In the genomic region with DNA sequence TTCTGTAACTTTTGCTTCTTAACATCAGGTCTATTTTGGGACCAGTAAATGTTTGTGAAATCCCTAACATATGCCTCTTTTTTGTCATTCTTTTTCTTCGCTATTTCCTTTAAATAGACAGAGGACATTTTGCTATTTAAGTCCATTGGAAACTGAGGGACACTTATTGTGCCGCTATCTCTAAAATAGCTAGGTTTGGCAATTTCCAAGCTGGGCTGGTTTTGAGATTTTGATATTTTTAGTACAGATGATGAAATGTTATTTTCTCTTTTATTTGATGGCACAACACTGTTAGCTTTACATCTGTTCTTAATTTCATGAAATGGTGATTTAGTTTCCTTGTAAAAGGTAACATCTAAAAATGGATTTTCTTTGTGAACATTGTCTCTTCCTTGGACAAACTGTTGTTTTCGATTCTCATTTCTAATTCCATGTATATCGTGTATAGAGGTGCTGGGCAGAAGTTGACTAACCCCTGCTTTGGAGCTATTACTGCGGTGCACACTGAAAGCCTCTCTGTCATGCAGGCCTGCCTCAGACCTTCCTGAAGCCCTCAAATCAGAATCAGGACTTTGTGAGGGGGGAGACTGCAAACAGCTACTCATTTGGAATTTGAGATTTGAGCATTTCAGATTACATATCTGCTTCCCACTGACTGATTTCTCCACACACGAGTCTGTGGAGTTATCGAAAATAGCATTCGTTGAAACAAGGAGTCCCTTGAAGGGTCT, we compare ENCODE assay signal across 8 cellular contexts. TPM values are rescaled to one million over a fixed set of nuclear protein-coding genes. Genes with fewer than 3 reads are reported as not detected.
A peak's percentile ranks its signal among the peaks of the same experiment; 100 is the strongest.
DNase-seq lines count a peak whose midpoint lies in the region; ATAC-seq and TF ChIP-seq lines count a peak whose summit lies in the region.

No MANE protein-coding gene starts in this region.

- H3K4me3 Mint-ChIP-seq in neural crest cell, result peak overlapping the region; percentile 89

- H3K9ac ChIP-seq in colonic mucosa (ENCODE audit: low read depth in 2 of 2, low read length in 2 of 2), result peak overlapping the region; percentile 32 to 41

- no peaks in the 10 kb centered on the region for H3K36me3 ChIP-seq in colonic mucosa

- peak; percentile 17 for ATAC-seq in GM19452 (IDR thresholded peaks at IDR 0.05; ENCODE audit: unreplicated experiment)
- ATAC-seq in HG03342 (IDR thresholded peaks at IDR 0.05; ENCODE audit: unreplicated experiment), result peak; percentile 27

- peaks cover 17% of the 10 kb centered on the region for H3K4me1 Mint-ChIP-seq in neural crest cell

- TF ChIP-seq CTCF in colonic mucosa (IDR thresholded peaks at IDR 0.05) (no peak), neural crest cell (conservative IDR thresholded peaks at IDR 0.05) (no peak)

- H3K9me3 Mint-ChIP-seq in neural crest cell, result no peaks in the 10 kb centered on the region

- no peaks in the 10 kb centered on the region for H3K27me3 ChIP-seq in colonic mucosa

- intact Hi-C loops in colonic mucosa (cut with DNase I), result no loop called here

- H3K4me1 ChIP-seq in colonic mucosa, result no peaks in the 10 kb centered on the region

- H3K27ac ChIP-seq in colonic mucosa, result no peak overlapping the region

- H3K9me3 ChIP-seq in colonic mucosa, result no peaks in the 10 kb centered on the region

- H3K27ac Mint-ChIP-seq in neural crest cell (ENCODE audit: unreplicated experiment), result peak overlapping the region; percentile 74

- peak overlapping the region; percentile 46 for H3K4me3 ChIP-seq in colonic mucosa

- H3K36me3 Mint-ChIP-seq in neural crest cell (ENCODE audit: low read depth), result no peaks in the 10 kb centered on the region

- peaks cover 2% of the 10 kb centered on the region for H3K27me3 Mint-ChIP-seq in neural crest cell (ENCODE audit: low read depth)

- DNase-seq in colonic mucosa, result no peak
- DNase-seq in neural crest cell (ENCODE audit: low read depth, low spot score), result no peak
- no peak for DNase-seq in T1000 (lab: John Stamatoyannopoulos, UW)
- no peak for DNase-seq in DMS79 treated with DMSO at 0.1 percent for 48 hours (lab: John Stamatoyannopoulos, UW)
- DNase-seq in stimulated activated CD4-positive, alpha-beta T cell treated with anti-CD3 and anti-CD28 coated beads, Interleukin-12 subunit alpha, Interleukin-12 subunit beta, amount 100 ng/mL, for 4 hours, result no peak
- no peak for DNase-seq in NCI-H510A treated with DMSO at 0.1 percent for 48 hours (lab: John Stamatoyannopoulos, UW)

RNA-seq across cellular contexts. Expression of a gene that starts 0.6 kb away (rescaled TPM):
- total RNA-seq in colonic mucosa (under 1 TPM; 0.11 to 0.12 TPM), neural crest cell (0.16 and 0.23 TPM in 2 replicates)

RNA-seq across cellular contexts. Expression of a gene that starts 22.9 kb away (rescaled TPM):
- total RNA-seq in colonic mucosa, result 1 to 10 TPM; 7.4 to 8.1 TPM
- 1.7 and 2.1 TPM in 2 replicates for total RNA-seq in neural crest cell
